Comparison of ENCODE assay signal across 23 cellular contexts in the genomic region with DNA sequence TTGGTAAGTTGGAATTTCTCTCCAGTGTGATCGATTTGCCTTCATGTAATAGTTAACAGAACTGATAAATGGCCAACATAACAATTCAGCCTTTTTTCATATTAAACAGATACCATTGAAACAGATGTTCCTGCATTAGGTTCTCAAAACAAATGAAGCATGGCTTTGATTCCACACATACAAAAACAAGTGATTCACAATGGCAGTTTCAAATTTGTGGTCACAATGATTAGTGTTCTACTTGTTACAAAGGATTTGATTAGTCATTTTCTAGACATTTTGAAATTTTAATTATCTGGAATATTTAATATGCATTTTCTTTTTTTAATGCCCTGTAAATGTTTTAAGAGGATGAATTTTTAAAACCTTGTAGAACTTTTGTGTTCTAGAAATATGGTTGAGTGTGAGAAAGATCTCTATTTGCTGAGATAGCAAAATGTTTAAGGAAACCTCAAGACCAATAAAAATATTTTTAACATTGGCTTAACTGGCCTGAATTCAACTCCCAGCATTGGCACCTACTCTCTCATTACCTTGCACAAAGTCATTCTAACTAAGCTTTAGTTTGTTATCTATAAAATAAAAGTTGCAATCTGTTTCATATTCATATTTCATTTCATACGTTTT. TPM values are rescaled to one million over a fixed set of nuclear protein-coding genes. Genes with fewer than 3 reads are reported as not detected.
"Had no signal": no experiment of that assay in that cellular context is flagged by ENCODE, and none has a peak within 500 bp of the region (broad histone marks: within the 10 kb centered on the region; RNA-seq: fewer than 3 reads in every experiment).

No MANE protein-coding gene starts in this region.

- FAIRE-seq: pancreas, urothelium cell line had no signal

- DNase-seq: colonic mucosa; dermis blood vessel endothelial cell; endodermal cell; foreskin melanocyte; head of caudate nucleus; left colon; left ventricle myocardium superior; mesenchymal stem cell; midbrain; naive B cell; occipital lobe; pancreas; retina; stimulated activated CD4-positive, alpha-beta T cell treated with anti-CD3 and anti-CD28 coated beads, Interleukin-12 subunit alpha, Interleukin-12 subunit beta, amount 100 ng/mL, for 4 hours; stimulated activated naive CD4-positive, alpha-beta T cell; trophoblast cell had no signal

- H3K4me1 ChIP-seq: colonic mucosa, pancreas had no signal

- H3K4me3 ChIP-seq: colonic mucosa, hepatocyte, lung, pancreas, skin epidermis had no signal

- H3K36me3 ChIP-seq: colonic mucosa, pancreas had no signal

- H3K27me3 ChIP-seq: colonic mucosa, hepatocyte, pancreas had no signal

- H3K9me3 ChIP-seq: colonic mucosa, pancreas had no signal

- H3K4me2 ChIP-seq: hepatocyte had no signal

- H2AFZ ChIP-seq: hepatocyte had no signal

- H3K79me2 ChIP-seq: hepatocyte had no signal

- ATAC-seq: left colon, left ventricle myocardium superior, pancreas, sciatic nerve had no signal

- H3K27ac ChIP-seq: colonic mucosa, hepatocyte, pancreas, skin epidermis had no signal

RNA-seq across cellular contexts. Expression of gene GLRA3, which starts 18.9 kb away (rescaled TPM):
- total RNA-seq: colonic mucosa, dermis blood vessel endothelial cell, kidney epithelial cell, left colon, left ventricle myocardium superior, sciatic nerve had no signal
- polyA plus RNA-seq: esophagus, hepatocyte had no signal
